In genomic region chr10:32937824-32938482, GRCh38 we compare ENCODE assay signal across 1 cellular context.
TF ChIP-seq lines count a peak whose summit lies in the region.

No MANE protein-coding gene starts in this region.

TF ChIP-seq in GM23338, 12 proteins besides CTCF, POLR2A, EP300 and RAD21 (continued from another document):
- TF ChIP-seq ZNF462 (CRISPR knock-in tag; IDR thresholded peaks at IDR 0.05) (no peak), CREB1 (CRISPR knock-in tag; IDR thresholded peaks at IDR 0.05; ENCODE audit: low read depth) (no peak), NANOG (IDR thresholded peaks at IDR 0.05; ENCODE audit: borderline replicate concordance) (no peak), JUNB (IDR thresholded peaks at IDR 0.05; ENCODE audit: unreplicated experiment) (no peak), STAT1 (IDR thresholded peaks at IDR 0.05; ENCODE audit: unreplicated experiment) (no peak), ZNF114 (CRISPR knock-in tag; IDR thresholded peaks at IDR 0.05) (no peak)
